Comparison of ENCODE assay signal across 11 cellular contexts in the genomic region with DNA sequence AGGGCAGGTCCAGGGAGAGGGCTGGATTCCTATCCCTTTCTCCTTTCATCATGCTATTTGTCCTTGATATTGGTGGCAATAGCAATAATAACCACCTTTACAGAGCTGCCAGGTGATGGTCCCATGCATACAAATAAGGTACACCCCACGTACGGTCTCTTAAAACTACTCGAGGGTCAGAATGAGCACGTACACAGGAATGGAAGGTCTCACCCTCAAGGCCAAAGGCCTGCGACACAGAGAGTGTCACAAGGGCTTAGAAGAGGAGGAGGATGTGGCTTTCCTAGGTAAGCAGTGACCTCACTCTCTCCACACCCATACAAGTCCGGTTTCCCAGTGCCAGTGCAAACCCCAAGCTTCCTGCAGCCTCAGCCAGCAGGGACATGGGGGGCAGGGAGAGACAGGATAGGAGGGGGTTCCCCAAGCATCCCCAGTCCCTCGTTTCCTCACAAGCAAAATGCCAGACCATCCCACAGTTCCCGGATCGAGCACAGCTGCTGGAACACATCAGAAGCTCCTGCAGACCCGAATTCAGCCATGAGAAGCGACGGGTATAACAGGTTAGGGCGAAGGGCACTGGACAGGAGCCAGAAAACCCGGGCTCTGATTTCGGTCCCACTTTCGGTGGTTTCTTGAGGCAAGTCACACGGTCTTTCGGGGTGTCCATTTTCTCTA. TPM values are rescaled to one million over a fixed set of nuclear protein-coding genes. Genes with fewer than 3 reads are reported as not detected.
DNase-seq lines count a peak whose midpoint lies in the region; ATAC-seq and TF ChIP-seq lines count a peak whose summit lies in the region.
"Had no signal": no experiment of that assay in that cellular context is flagged by ENCODE, and none has a peak within 500 bp of the region (broad histone marks: within the 10 kb centered on the region; RNA-seq: fewer than 3 reads in every experiment).

No MANE protein-coding gene starts in this region.

- peak overlapping the region in 3 of 4 donors; percentile 54 to 58 (median 57) for H3K4me3 Mint-ChIP-seq in CD4-positive, CD25-positive, alpha-beta regulatory T cell
- peak overlapping the region; percentile 57 for H3K4me3 Mint-ChIP-seq in activated T-helper 17 cell treated with anti-CD3 and anti-CD28 coated beads, Interleukin-2, amount 50 U/mL, for 72 hours

- H3K79me2 ChIP-seq in KMS-11 (ENCODE audit: insufficient read depth, low read depth): no peaks in the 10 kb centered on the region

- peaks cover 6 to 32% (median 14%) of the 10 kb centered on the region in 4 donors for H3K4me1 Mint-ChIP-seq in CD4-positive, CD25-positive, alpha-beta regulatory T cell
- H3K4me1 Mint-ChIP-seq in activated T-helper 17 cell treated with anti-CD3 and anti-CD28 coated beads, Interleukin-2, amount 50 U/mL, for 72 hours: peaks cover 16% of the 10 kb centered on the region

- H3K36me3 Mint-ChIP-seq in CD4-positive, CD25-positive, alpha-beta regulatory T cell: no peaks in the 10 kb centered on the region
- no peaks in the 10 kb centered on the region for H3K36me3 Mint-ChIP-seq in activated T-helper 17 cell treated with anti-CD3 and anti-CD28 coated beads, Interleukin-2, amount 50 U/mL, for 72 hours (ENCODE audit: low read depth)

- ATAC-seq in CD4-positive, CD25-positive, alpha-beta regulatory T cell (ENCODE audit: low read depth in 2 of 2): peak; percentile 35 to 57
- ATAC-seq in activated T-helper 17 cell treated with anti-CD3 and anti-CD28 coated beads, Interleukin-2, amount 50 U/mL, for 72 hours (replicated peaks): peak; percentile 89
- ATAC-seq in psoas muscle (no peak), GM19395 (IDR thresholded peaks at IDR 0.05; ENCODE audit: unreplicated experiment) (no peak)

- H4K20me1 ChIP-seq in KMS-11 (ENCODE audit: insufficient read depth): no peaks in the 10 kb centered on the region

- H3K27me3 ChIP-seq in CD4-positive, CD25-positive, alpha-beta regulatory T cell (ENCODE audit: control insufficient read depth, insufficient read depth, low read length): no peaks in the 10 kb centered on the region
- H3K27me3 ChIP-seq in KMS-11 (ENCODE audit: insufficient read depth, low read depth): no peaks in the 10 kb centered on the region
- H3K27me3 ChIP-seq in psoas muscle (ENCODE audit: insufficient read depth in 3 of 3, low read length in 2 of 3): no peaks in the 10 kb centered on the region

- H3K9ac ChIP-seq in KMS-11: peak overlapping the region; percentile 11; the same call in 1 of the 2 replicates

- TF ChIP-seq CTCF in KMS-11 (conservative IDR thresholded peaks at IDR 0.05; ENCODE audit: low read depth, low read length) (no peak), psoas muscle (IDR thresholded peaks at IDR 0.05) (no peak)

- peak overlapping the region; percentile 83 to 90 (median 86) for H3K27ac Mint-ChIP-seq in CD4-positive, CD25-positive, alpha-beta regulatory T cell
- H3K27ac Mint-ChIP-seq in activated T-helper 17 cell treated with anti-CD3 and anti-CD28 coated beads, Interleukin-2, amount 50 U/mL, for 72 hours: peak overlapping the region; percentile 77

- WGBS in mesodermal cell (ENCODE audit: insufficient coverage in 2 of 2), 2 experiments: 85 to 87% methylated on average over 12 to 16 of the region's 18 CpGs
- WGBS in psoas muscle, 3 donors: 66 to 78% (median 68%) methylated on average over 18 of the region's 18 CpGs

- no peaks in the 10 kb centered on the region for H3K36me3 ChIP-seq in CD4-positive, CD25-positive, alpha-beta regulatory T cell (ENCODE audit: control insufficient read depth, insufficient read depth, low read length)
- H3K36me3 ChIP-seq in KMS-11 (ENCODE audit: insufficient read depth) (no peaks in the 10 kb centered on the region), mesodermal cell (ENCODE audit: control insufficient read depth, insufficient read depth, low read length) (no peaks in the 10 kb centered on the region), psoas muscle (ENCODE audit: insufficient read depth in 1 of 2, low read depth in 1 of 2) (no peaks in the 10 kb centered on the region)

- peak overlapping the region; percentile 31 for H3K4me3 ChIP-seq in CD4-positive, CD25-positive, alpha-beta regulatory T cell (ENCODE audit: low read depth, low read length)
- H3K4me3 ChIP-seq in KMS-11 (IDR thresholded peaks at IDR 0.05; ENCODE audit: insufficient read depth, low read depth, low read length) (no peak overlapping the region), mesodermal cell (ENCODE audit: extremely low read depth, insufficient read depth, low read length, poor library complexity, severe bottlenecking) (no peak overlapping the region), psoas muscle (no peak overlapping the region)

- no peak overlapping the region for H3K27ac ChIP-seq in CD4-positive, CD25-positive, alpha-beta regulatory T cell (ENCODE audit: insufficient read depth, low read length, poor library complexity, severe bottlenecking)
- H3K27ac ChIP-seq in KMS-11 (no peak overlapping the region), mesodermal cell (ENCODE audit: low read depth, low read length, severe bottlenecking) (peak overlapping the region; percentile 86), psoas muscle (no peak overlapping the region)

- no peaks in the 10 kb centered on the region for H3K27me3 Mint-ChIP-seq in CD4-positive, CD25-positive, alpha-beta regulatory T cell
- H3K27me3 Mint-ChIP-seq in activated T-helper 17 cell treated with anti-CD3 and anti-CD28 coated beads, Interleukin-2, amount 50 U/mL, for 72 hours: no peaks in the 10 kb centered on the region

- intact Hi-C loops in psoas muscle (cut with DNase I): no loop called here

- DNase-seq in CD4-positive, CD25-positive, alpha-beta regulatory T cell: peak in 1 of 3 donors; percentile 68
- DNase-seq in psoas muscle (no peak), AML-193 (lab: John Stamatoyannopoulos, UW) (no peak), NOMO-1 (lab: John Stamatoyannopoulos, UW; ENCODE audit: unreplicated experiment in 2 of 2) (no peak)
- DNase-seq: HCEC 1CT, hypothalamus, occipital lobe had no signal

- H3K9me3 ChIP-seq in CD4-positive, CD25-positive, alpha-beta regulatory T cell (ENCODE audit: control insufficient read depth in 2 of 2, low read length in 2 of 2): no peaks in the 10 kb centered on the region
- H3K9me3 ChIP-seq in mesodermal cell (ENCODE audit: control insufficient read depth, low read length): no peaks in the 10 kb centered on the region
- H3K9me3 ChIP-seq in psoas muscle: no peaks in the 10 kb centered on the region

- H3K4me2 ChIP-seq in KMS-11: peak overlapping the region; percentile 67

- peak overlapping the region; percentile 36; the same call in 1 of the 2 replicates for H2AFZ ChIP-seq in KMS-11 (ENCODE audit: low read depth)

- H3K4me1 ChIP-seq in CD4-positive, CD25-positive, alpha-beta regulatory T cell (ENCODE audit: control insufficient read depth, insufficient read depth, low read length, poor library complexity, severe bottlenecking): peaks cover 23% of the 10 kb centered on the region
- H3K4me1 ChIP-seq in KMS-11 (ENCODE audit: low read depth, poor library complexity, severe bottlenecking) (peaks cover 24% of the 10 kb centered on the region), mesodermal cell (ENCODE audit: control insufficient read depth, insufficient read depth, low read length, poor library complexity, severe bottlenecking) (peaks cover 34% of the 10 kb centered on the region), psoas muscle (peaks cover 7% of the 10 kb centered on the region)

- no peaks in the 10 kb centered on the region for H3K9me3 Mint-ChIP-seq in CD4-positive, CD25-positive, alpha-beta regulatory T cell
- no peaks in the 10 kb centered on the region for H3K9me3 Mint-ChIP-seq in activated T-helper 17 cell treated with anti-CD3 and anti-CD28 coated beads, Interleukin-2, amount 50 U/mL, for 72 hours

RNA-seq across cellular contexts. Expression of a gene that starts 49.2 kb away (rescaled TPM):
- 2.0 TPM for total RNA-seq in CD4-positive, CD25-positive, alpha-beta regulatory T cell
- polyA plus RNA-seq in CD4-positive, CD25-positive, alpha-beta regulatory T cell: 1 to 10 TPM in 1 of 4 donors, under 1 TPM in 3; 0.08 to 2.5 (median 0.87) TPM
- total RNA-seq in activated T-helper 17 cell treated with anti-CD3 and anti-CD28 coated beads, Interleukin-2, amount 50 U/mL, for 72 hours: under 1 TPM; 0.61 to 0.90 TPM
- polyA plus RNA-seq in mesodermal cell (2013, experiment 1 of 2): 1.6 TPM
- 1.4 TPM for polyA plus RNA-seq in mesodermal cell (2013, experiment 2 of 2)
- 1 to 10 TPM in 3 of 4 donors, under 1 TPM in 1; 0.89 to 4.9 (median 2.0) TPM for total RNA-seq in psoas muscle
- 1 to 10 TPM in 1 of 3 donors, under 1 TPM in 2; 0.63 to 1.7 (median 0.74) TPM for polyA plus RNA-seq in psoas muscle

Comparison
In these comparisons a context has a peak if more than half of its experiments do, and no peak if none do; other contexts are left out.
1. ATAC-seq: peak in CD4-positive, CD25-positive, alpha-beta regulatory T cell (2 of 2) and activated T-helper 17 cell treated with anti-CD3 and anti-CD28 coated beads, Interleukin-2, amount 50 U/mL, for 72 hours (single experiment); none in psoas muscle (0 of 4) and GM19395 (single experiment).